Comparison of ENCODE assay signal across 17 cellular contexts in the genomic region with DNA sequence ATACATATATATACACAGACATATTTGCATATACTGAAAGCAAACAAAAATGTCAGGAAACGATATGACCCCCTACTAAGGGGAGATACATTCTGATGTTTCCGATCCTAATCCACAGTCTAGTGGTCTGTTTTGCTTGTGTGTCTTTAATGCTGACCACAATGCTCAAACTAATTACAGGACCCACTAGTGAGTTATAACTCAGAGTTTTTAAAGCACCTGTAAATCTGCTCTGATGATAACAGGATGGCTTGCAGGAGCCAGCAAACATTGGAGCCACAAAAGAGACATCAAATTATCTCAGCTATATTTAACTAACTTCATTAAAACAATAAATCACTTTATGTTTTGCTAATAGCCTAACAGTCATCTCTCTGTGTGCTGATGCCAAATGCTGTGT.
DNase-seq lines count a peak whose midpoint lies in the region; ATAC-seq and TF ChIP-seq lines count a peak whose summit lies in the region.
"Had no signal": no experiment of that assay in that cellular context is flagged by ENCODE, and none has a peak within 500 bp of the region (broad histone marks: within the 10 kb centered on the region; RNA-seq: fewer than 3 reads in every experiment).

No MANE protein-coding gene starts in this region.

- no peaks in the 10 kb centered on the region for H3F3A ChIP-seq in GM23338 (replicated peaks; ENCODE audit: low read depth)

- DNase-seq in GM23338 (ENCODE audit: low spot score) (no peak), NCI-H1417 treated with DMSO at 0.1 percent for 48 hours (lab: John Stamatoyannopoulos, UW) (peak; percentile 65), NCI-H69 (lab: John Stamatoyannopoulos, UW) (peak; percentile 89), 8988T (no peak), NCI-H345 (lab: John Stamatoyannopoulos, UW) (no peak)
- no peak for DNase-seq in activated CD4-positive, CD25-positive, alpha-beta regulatory T cell (lab: John Stamatoyannopoulos, UW)
- DNase-seq in activated CD4-positive, alpha-beta T cell treated with anti-CD3 and anti-CD28 coated beads, Interleukin-2, amount 50 U/mL, for 4 hours = no peak
- DNase-seq: BE2C; Caco-2; CD4-positive, alpha-beta memory T cell; DND-41; GDM1; HCEC 1CT; IMR-90 had no signal

- H2AFZ ChIP-seq in GM23338 = no peak overlapping the region

- H3K36me3 ChIP-seq in GM23338 (ENCODE audit: insufficient read depth) (peaks cover 4% of the 10 kb centered on the region; the same call in 1 of the 2 replicates), endocrine pancreas (ENCODE audit: control insufficient read depth, insufficient read depth, low read length) (no peaks in the 10 kb centered on the region)
- H3K36me3 ChIP-seq: BE2C had no signal

- ATAC-seq in GM23338 = no peak
- ATAC-seq: A549 had no signal

- H3K4me3 Mint-ChIP-seq in GM23338 = no peak overlapping the region
- H3K4me3 Mint-ChIP-seq: CD4-positive, alpha-beta memory T cell had no signal

- H3K27ac ChIP-seq in GM23338 (ENCODE audit: low read depth) = no peak overlapping the region
- H3K27ac ChIP-seq: A549, C4-2B had no signal

- peaks cover 31% of the 10 kb centered on the region for H3K9me3 Mint-ChIP-seq in GM23338

- no peaks in the 10 kb centered on the region for H3K79me2 ChIP-seq in GM23338 (replicated peaks; ENCODE audit: insufficient read depth)

- H3K27me3 ChIP-seq in GM23338 (ENCODE audit: insufficient read depth) (no peaks in the 10 kb centered on the region), endocrine pancreas (ENCODE audit: control insufficient read depth, insufficient read depth, low read length) (no peaks in the 10 kb centered on the region)
- H3K27me3 ChIP-seq: BE2C had no signal

- no peak overlapping the region for H3K27ac Mint-ChIP-seq in GM23338
- H3K27ac Mint-ChIP-seq: CD4-positive, alpha-beta memory T cell had no signal

- no peaks in the 10 kb centered on the region for H3K9me3 ChIP-seq in endocrine pancreas (ENCODE audit: control insufficient read depth, low read length)
- H3K9me3 ChIP-seq: A549, BE2C had no signal

- no peak for TF ChIP-seq CTCF in GM23338 (conservative IDR thresholded peaks at IDR 0.05; ENCODE audit: low read depth in 2 of 2)

- no peaks in the 10 kb centered on the region for H3K9me2 ChIP-seq in GM23338 (ENCODE audit: insufficient read depth)

- H3K4me1 Mint-ChIP-seq in GM23338 = peaks cover 47% of the 10 kb centered on the region
- H3K4me1 Mint-ChIP-seq: CD4-positive, alpha-beta memory T cell had no signal

- no peak overlapping the region for H3K4me3 ChIP-seq in GM23338
- peak overlapping the region; percentile 31 for H3K4me3 ChIP-seq in endocrine pancreas (ENCODE audit: control insufficient read depth, insufficient read depth, low read length)
- H3K4me3 ChIP-seq: A549 had no signal

- peaks cover 33% of the 10 kb centered on the region for H3K36me3 Mint-ChIP-seq in GM23338 (ENCODE audit: low read depth)

- H3K9ac ChIP-seq in endocrine pancreas (ENCODE audit: control insufficient read depth, insufficient read depth, low read length) = no peak overlapping the region

- H3K27me3 Mint-ChIP-seq in GM23338 (ENCODE audit: insufficient read depth, low read depth, poor library complexity) = peaks cover 13% of the 10 kb centered on the region
- H3K27me3 Mint-ChIP-seq: CD4-positive, alpha-beta memory T cell had no signal

- H4K20me1 ChIP-seq in GM23338 (replicated peaks; ENCODE audit: insufficient read depth) = no peaks in the 10 kb centered on the region

- H3K4me2 ChIP-seq in GM23338 = peak overlapping the region; percentile 39
- H3K4me2 ChIP-seq: A549 had no signal

- peaks cover 31% of the 10 kb centered on the region for H3K4me1 ChIP-seq in GM23338 (ENCODE audit: insufficient read depth)
- peaks cover 6% of the 10 kb centered on the region for H3K4me1 ChIP-seq in endocrine pancreas (ENCODE audit: control insufficient read depth, insufficient read depth, low read length)
- H3K4me1 ChIP-seq: A549 had no signal

TF ChIP-seq in GM23338, 12 proteins besides CTCF, POLR2A, EP300 and RAD21:
- TF ChIP-seq, protein P1, sequence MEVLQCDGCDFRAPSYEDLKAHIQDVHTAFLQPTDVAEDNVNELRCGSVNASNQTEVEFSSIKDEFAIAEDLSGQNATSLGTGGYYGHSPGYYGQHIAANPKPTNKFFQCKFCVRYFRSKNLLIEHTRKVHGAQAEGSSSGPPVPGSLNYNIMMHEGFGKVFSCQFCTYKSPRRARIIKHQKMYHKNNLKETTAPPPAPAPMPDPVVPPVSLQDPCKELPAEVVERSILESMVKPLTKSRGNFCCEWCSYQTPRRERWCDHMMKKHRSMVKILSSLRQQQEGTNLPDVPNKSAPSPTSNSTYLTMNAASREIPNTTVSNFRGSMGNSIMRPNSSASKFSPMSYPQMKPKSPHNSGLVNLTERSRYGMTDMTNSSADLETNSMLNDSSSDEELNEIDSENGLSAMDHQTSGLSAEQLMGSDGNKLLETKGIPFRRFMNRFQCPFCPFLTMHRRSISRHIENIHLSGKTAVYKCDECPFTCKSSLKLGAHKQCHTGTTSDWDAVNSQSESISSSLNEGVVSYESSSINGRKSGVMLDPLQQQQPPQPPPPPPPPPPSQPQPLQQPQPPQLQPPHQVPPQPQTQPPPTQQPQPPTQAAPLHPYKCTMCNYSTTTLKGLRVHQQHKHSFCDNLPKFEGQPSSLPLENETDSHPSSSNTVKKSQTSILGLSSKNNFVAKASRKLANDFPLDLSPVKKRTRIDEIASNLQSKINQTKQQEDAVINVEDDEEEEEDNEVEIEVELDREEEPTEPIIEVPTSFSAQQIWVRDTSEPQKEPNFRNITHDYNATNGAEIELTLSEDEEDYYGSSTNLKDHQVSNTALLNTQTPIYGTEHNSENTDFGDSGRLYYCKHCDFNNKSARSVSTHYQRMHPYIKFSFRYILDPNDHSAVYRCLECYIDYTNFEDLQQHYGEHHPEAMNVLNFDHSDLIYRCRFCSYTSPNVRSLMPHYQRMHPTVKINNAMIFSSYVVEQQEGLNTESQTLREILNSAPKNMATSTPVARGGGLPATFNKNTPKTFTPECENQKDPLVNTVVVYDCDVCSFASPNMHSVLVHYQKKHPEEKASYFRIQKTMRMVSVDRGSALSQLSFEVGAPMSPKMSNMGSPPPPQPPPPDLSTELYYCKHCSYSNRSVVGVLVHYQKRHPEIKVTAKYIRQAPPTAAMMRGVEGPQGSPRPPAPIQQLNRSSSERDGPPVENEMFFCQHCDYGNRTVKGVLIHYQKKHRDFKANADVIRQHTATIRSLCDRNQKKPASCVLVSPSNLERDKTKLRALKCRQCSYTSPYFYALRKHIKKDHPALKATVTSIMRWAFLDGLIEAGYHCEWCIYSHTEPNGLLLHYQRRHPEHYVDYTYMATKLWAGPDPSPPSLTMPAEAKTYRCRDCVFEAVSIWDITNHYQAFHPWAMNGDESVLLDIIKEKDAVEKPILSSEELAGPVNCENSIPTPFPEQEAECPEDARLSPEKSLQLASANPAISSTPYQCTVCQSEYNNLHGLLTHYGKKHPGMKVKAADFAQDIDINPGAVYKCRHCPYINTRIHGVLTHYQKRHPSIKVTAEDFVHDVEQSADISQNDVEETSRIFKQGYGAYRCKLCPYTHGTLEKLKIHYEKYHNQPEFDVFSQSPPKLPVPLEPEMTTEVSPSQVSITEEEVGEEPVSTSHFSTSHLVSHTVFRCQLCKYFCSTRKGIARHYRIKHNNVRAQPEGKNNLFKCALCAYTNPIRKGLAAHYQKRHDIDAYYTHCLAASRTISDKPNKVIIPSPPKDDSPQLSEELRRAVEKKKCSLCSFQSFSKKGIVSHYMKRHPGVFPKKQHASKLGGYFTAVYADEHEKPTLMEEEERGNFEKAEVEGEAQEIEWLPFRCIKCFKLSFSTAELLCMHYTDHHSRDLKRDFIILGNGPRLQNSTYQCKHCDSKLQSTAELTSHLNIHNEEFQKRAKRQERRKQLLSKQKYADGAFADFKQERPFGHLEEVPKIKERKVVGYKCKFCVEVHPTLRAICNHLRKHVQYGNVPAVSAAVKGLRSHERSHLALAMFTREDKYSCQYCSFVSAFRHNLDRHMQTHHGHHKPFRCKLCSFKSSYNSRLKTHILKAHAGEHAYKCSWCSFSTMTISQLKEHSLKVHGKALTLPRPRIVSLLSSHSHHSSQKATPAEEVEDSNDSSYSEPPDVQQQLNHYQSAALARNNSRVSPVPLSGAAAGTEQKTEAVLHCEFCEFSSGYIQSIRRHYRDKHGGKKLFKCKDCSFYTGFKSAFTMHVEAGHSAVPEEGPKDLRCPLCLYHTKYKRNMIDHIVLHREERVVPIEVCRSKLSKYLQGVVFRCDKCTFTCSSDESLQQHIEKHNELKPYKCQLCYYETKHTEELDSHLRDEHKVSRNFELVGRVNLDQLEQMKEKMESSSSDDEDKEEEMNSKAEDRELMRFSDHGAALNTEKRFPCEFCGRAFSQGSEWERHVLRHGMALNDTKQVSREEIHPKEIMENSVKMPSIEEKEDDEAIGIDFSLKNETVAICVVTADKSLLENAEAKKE (CRISPR knock-in tag; IDR thresholded peaks at IDR 0.05) = no peak
- TF ChIP-seq, protein P2, sequence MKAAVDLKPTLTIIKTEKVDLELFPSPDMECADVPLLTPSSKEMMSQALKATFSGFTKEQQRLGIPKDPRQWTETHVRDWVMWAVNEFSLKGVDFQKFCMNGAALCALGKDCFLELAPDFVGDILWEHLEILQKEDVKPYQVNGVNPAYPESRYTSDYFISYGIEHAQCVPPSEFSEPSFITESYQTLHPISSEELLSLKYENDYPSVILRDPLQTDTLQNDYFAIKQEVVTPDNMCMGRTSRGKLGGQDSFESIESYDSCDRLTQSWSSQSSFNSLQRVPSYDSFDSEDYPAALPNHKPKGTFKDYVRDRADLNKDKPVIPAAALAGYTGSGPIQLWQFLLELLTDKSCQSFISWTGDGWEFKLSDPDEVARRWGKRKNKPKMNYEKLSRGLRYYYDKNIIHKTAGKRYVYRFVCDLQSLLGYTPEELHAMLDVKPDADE (IDR thresholded peaks at IDR 0.05) = no peak
- no peak for TF ChIP-seq EZH2phosphoT487 (IDR thresholded peaks at IDR 0.05; ENCODE audit: unreplicated experiment)

Comparison
In these comparisons a context has a peak if more than half of its experiments do, and no peak if none do; other contexts are left out.
1. DNase-seq: peak in NCI-H1417 treated with DMSO at 0.1 percent for 48 hours (single experiment) and NCI-H69 (single experiment); none in GM23338 (single experiment), 8988T (single experiment), activated CD4-positive, CD25-positive, alpha-beta regulatory T cell (0 of 4), activated CD4-positive, alpha-beta T cell treated with anti-CD3 and anti-CD28 coated beads, Interleukin-2, amount 50 U/mL, for 4 hours (0 of 2) and NCI-H345 (single experiment).